Comparison of ENCODE assay signal across 29 cellular contexts in the genomic region with DNA sequence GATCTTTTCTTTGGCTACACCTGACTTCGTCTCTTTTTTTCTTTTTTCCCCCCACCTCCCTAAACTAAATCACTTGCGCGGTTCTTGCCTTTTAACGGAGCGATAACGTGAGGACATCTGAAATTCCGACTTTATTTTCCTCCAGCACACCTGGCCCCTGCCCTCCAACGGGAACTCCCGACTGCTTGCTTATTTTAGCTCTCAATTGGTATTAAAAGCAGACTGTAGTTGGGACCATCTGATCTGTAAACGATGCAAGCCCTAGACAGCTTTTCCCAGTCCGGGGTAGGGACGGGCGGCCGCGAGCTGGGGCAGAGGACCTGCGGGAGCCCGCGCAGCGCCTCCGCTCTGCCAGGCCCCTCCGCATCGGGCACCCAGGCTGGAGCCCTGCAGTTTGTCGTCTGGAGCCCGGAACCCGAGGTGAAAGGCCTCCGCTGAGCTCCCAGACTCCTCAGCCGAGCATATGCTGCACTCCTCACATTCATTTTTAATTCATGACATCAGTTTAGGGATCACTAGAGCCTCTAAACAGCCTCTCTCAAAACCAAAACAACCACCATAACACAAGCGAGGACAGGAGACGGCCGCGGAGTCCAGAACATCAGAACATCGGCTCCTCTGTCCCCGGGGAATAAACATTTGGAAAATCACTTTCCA. TPM values are rescaled to one million over a fixed set of nuclear protein-coding genes. Genes with fewer than 3 reads are reported as not detected.
DNase-seq lines count a peak whose midpoint lies in the region; ATAC-seq and TF ChIP-seq lines count a peak whose summit lies in the region.
"Had no signal": no experiment of that assay in that cellular context is flagged by ENCODE, and none has a peak within 500 bp of the region (broad histone marks: within the 10 kb centered on the region; RNA-seq: fewer than 3 reads in every experiment).

No MANE protein-coding gene starts in this region.

- H4K20me1 ChIP-seq in GM23338 (replicated peaks; ENCODE audit: insufficient read depth), result peaks cover 31% of the 10 kb centered on the region

- H2AFZ ChIP-seq in GM23338, result no peak overlapping the region

- ATAC-seq in GM23338 (peak; percentile 2; the same call in 2 of the 3 replicates), HG03196 (IDR thresholded peaks at IDR 0.05; ENCODE audit: unreplicated experiment) (no peak), GM19324 (IDR thresholded peaks at IDR 0.05; ENCODE audit: low FRiP score, unreplicated experiment) (no peak)
- ATAC-seq: activated CD8-positive, alpha-beta T cell treated with anti-CD3 and anti-CD28 coated beads, Interleukin-2, amount 10 ng/mL, durations not matched to agents 7 days and 5 days; left lung; natural killer cell treated with Interleukin-12 subunit alpha and Interleukin-12 subunit beta and Interleukin-15 and Interleukin-18, amount 100 ng/mL, for 72 hours had no signal

- H3K27ac Mint-ChIP-seq in GM23338 (no peak overlapping the region), endodermal cell (no peak overlapping the region), nephron (peak overlapping the region; percentile 56 to 94 (median 63)), type B pancreatic cell (no peak overlapping the region)
- H3K27ac Mint-ChIP-seq: activated CD8-positive, alpha-beta T cell treated with anti-CD3 and anti-CD28 coated beads, Interleukin-2, amount 10 ng/mL, durations not matched to agents 7 days and 5 days; activated naive CD8-positive, alpha-beta T cell treated with anti-CD3 and anti-CD28 coated beads, Interleukin-2, amount 10 ng/mL, durations not matched to agents 7 days and 5 days; CD4-positive, alpha-beta memory T cell; natural killer cell treated with Interleukin-12 subunit alpha and Interleukin-12 subunit beta and Interleukin-15 and Interleukin-18, amount 100 ng/mL, for 72 hours had no signal

- intact Hi-C loops in dorsolateral prefrontal cortex (cut with DNase I), result no loop called here

- H3K4me3 Mint-ChIP-seq in GM23338 (no peak overlapping the region; the same call in 2 of the 3 replicates), endodermal cell (no peak overlapping the region), nephron (peak overlapping the region; percentile 60 to 74 (median 69)), type B pancreatic cell (peak overlapping the region; percentile 73)
- H3K4me3 Mint-ChIP-seq: activated CD8-positive, alpha-beta T cell treated with anti-CD3 and anti-CD28 coated beads, Interleukin-2, amount 10 ng/mL, durations not matched to agents 7 days and 5 days; activated naive CD8-positive, alpha-beta T cell treated with anti-CD3 and anti-CD28 coated beads, Interleukin-2, amount 10 ng/mL, durations not matched to agents 7 days and 5 days; natural killer cell treated with Interleukin-12 subunit alpha and Interleukin-12 subunit beta and Interleukin-15 and Interleukin-18, amount 100 ng/mL, for 72 hours had no signal

- DNase-seq in GM23338 (ENCODE audit: low spot score), result peak; percentile 36
- peak; percentile 64 for DNase-seq in endodermal cell
- no peak for DNase-seq in type B pancreatic cell (ENCODE audit: extremely low spot score, unreplicated experiment)
- DNase-seq in dorsolateral prefrontal cortex, result no peak
- DNase-seq in anterior cingulate cortex (lab: John Stamatoyannopoulos, UW), result no peak
- DNase-seq: activated CD4-positive, alpha-beta T cell treated with anti-CD3 and anti-CD28 coated beads for 1 hour; activated CD8-positive, alpha-beta T cell treated with anti-CD3 and anti-CD28 coated beads, Interleukin-2, amount 10 ng/mL, durations not matched to agents 7 days and 5 days; activated effector memory CD4-positive, alpha-beta T cell treated with anti-CD3 and anti-CD28 coated beads, Interleukin-2, amount 50 U/mL, for 16 hours; activated naive CD8-positive, alpha-beta T cell treated with anti-CD3 and anti-CD28 coated beads, Interleukin-2, amount 10 ng/mL, durations not matched to agents 7 days and 5 days; activated T-cell treated with anti-CD3 and anti-CD28 coated beads for 4 hours; CD4-positive, alpha-beta memory T cell; cortex of kidney; left lung; midbrain; NCI-H1694 treated with DMSO at 0.1 percent for 48 hours; NCI-H2171; NCI-H526; stimulated activated CD8-positive, alpha-beta memory T cell treated with anti-CD3 and anti-CD28 coated beads, Interleukin-4, amount 100 ng/mL, for 48 hours; trophoblast cell had no signal

- H3K9me3 Mint-ChIP-seq in GM23338, result peaks cover 3% of the 10 kb centered on the region; the same call in 1 of the 3 replicates
- no peaks in the 10 kb centered on the region for H3K9me3 Mint-ChIP-seq in endodermal cell
- H3K9me3 Mint-ChIP-seq in nephron, result no peaks in the 10 kb centered on the region
- H3K9me3 Mint-ChIP-seq in type B pancreatic cell, result no peaks in the 10 kb centered on the region
- H3K9me3 Mint-ChIP-seq: activated naive CD8-positive, alpha-beta T cell treated with anti-CD3 and anti-CD28 coated beads, Interleukin-2, amount 10 ng/mL, durations not matched to agents 7 days and 5 days; natural killer cell treated with Interleukin-12 subunit alpha and Interleukin-12 subunit beta and Interleukin-15 and Interleukin-18, amount 100 ng/mL, for 72 hours had no signal

- H3K4me3 ChIP-seq in GM23338 (peak overlapping the region; percentile 38; the same call in 1 of the 2 replicates), endodermal cell (ENCODE audit: low read length) (no peak overlapping the region), dorsolateral prefrontal cortex (peak overlapping the region in 13 of 59 donors; percentile 1 to 30 (median 15))
- H3K4me3 ChIP-seq: left lung, Peyer's patch, SJSA1 had no signal

- H3K27ac ChIP-seq in GM23338 (ENCODE audit: low read depth) (no peak overlapping the region), endodermal cell (ENCODE audit: low read depth, low read length) (no peak overlapping the region), dorsolateral prefrontal cortex (peak overlapping the region in 12 of 59 donors; percentile 4 to 76 (median 36))
- H3K27ac ChIP-seq: HL-60, left lung, Peyer's patch, SJSA1 had no signal

- TF ChIP-seq CTCF in GM23338 (conservative IDR thresholded peaks at IDR 0.05; ENCODE audit: low read depth in 2 of 2), result no peak
- TF ChIP-seq CTCF in endodermal cell (conservative IDR thresholded peaks at IDR 0.05), result no peak
- no peak for TF ChIP-seq CTCF in nephron (IDR thresholded peaks at IDR 0.05; ENCODE audit: unreplicated experiment in 3 of 3)
- no peak for TF ChIP-seq CTCF in type B pancreatic cell (conservative IDR thresholded peaks at IDR 0.05)
- no peak for TF ChIP-seq CTCF in dorsolateral prefrontal cortex (IDR thresholded peaks at IDR 0.05 in 54 of 56, conservative IDR thresholded peaks at IDR 0.05 in 2 of 56; ENCODE audit: low read depth in 1 of 56, partially characterized antibody in 56 of 56)

- no peaks in the 10 kb centered on the region for H3K36me3 ChIP-seq in GM23338 (ENCODE audit: insufficient read depth)
- no peaks in the 10 kb centered on the region for H3K36me3 ChIP-seq in endodermal cell (ENCODE audit: control insufficient read depth, insufficient read depth, low read length)
- H3K36me3 ChIP-seq: left lung, Peyer's patch, SJSA1 had no signal

- H3K4me1 ChIP-seq in GM23338 (ENCODE audit: insufficient read depth) (peaks cover 21% of the 10 kb centered on the region), endodermal cell (ENCODE audit: control insufficient read depth, insufficient read depth, low read length) (peaks cover 7% of the 10 kb centered on the region)
- H3K4me1 ChIP-seq: SJSA1 had no signal

- 2 to 7% methylated on average over 20 to 33 of the region's 33 CpGs for whole genome bisulfite sequencing in endodermal cell (ENCODE audit: insufficient coverage in 1 of 2, insufficient read length in 1 of 2), 2 experiments

- H3K79me2 ChIP-seq in GM23338 (replicated peaks; ENCODE audit: insufficient read depth), result no peaks in the 10 kb centered on the region

- H3K36me3 Mint-ChIP-seq in GM23338 (ENCODE audit: low read depth) (no peaks in the 10 kb centered on the region; the same call in 2 of the 3 replicates), endodermal cell (ENCODE audit: low read depth) (no peaks in the 10 kb centered on the region), nephron (ENCODE audit: low read depth) (peaks cover 3% of the 10 kb centered on the region), type B pancreatic cell (no peaks in the 10 kb centered on the region)
- H3K36me3 Mint-ChIP-seq: activated naive CD8-positive, alpha-beta T cell treated with anti-CD3 and anti-CD28 coated beads, Interleukin-2, amount 10 ng/mL, durations not matched to agents 7 days and 5 days; natural killer cell treated with Interleukin-12 subunit alpha and Interleukin-12 subunit beta and Interleukin-15 and Interleukin-18, amount 100 ng/mL, for 72 hours had no signal

- H3K9me3 ChIP-seq in endodermal cell (ENCODE audit: control insufficient read depth, low read length), result no peaks in the 10 kb centered on the region
- H3K9me3 ChIP-seq: left lung, Peyer's patch, SJSA1 had no signal

- H3K4me1 Mint-ChIP-seq in GM23338 (peaks cover 21% of the 10 kb centered on the region), endodermal cell (peaks cover 15% of the 10 kb centered on the region), nephron (peaks cover 36% of the 10 kb centered on the region), type B pancreatic cell (ENCODE audit: unreplicated experiment) (peaks cover 28% of the 10 kb centered on the region)

- H3F3A ChIP-seq in GM23338 (replicated peaks; ENCODE audit: low read depth), result no peaks in the 10 kb centered on the region

- H3K27me3 Mint-ChIP-seq in GM23338 (ENCODE audit: insufficient read depth, low read depth, poor library complexity), result peaks cover 99% of the 10 kb centered on the region
- H3K27me3 Mint-ChIP-seq in endodermal cell (ENCODE audit: insufficient read depth), result peaks cover 99% of the 10 kb centered on the region
- peaks cover 99% of the 10 kb centered on the region for H3K27me3 Mint-ChIP-seq in nephron (ENCODE audit: low read depth)
- peaks cover 82% of the 10 kb centered on the region for H3K27me3 Mint-ChIP-seq in type B pancreatic cell

- H3K4me2 ChIP-seq in GM23338, result no peak overlapping the region

- no peaks in the 10 kb centered on the region for H3K9me2 ChIP-seq in GM23338 (ENCODE audit: insufficient read depth)

- H3K27me3 ChIP-seq in GM23338 (ENCODE audit: insufficient read depth), result peaks cover 99% of the 10 kb centered on the region
- peaks cover 99% of the 10 kb centered on the region for H3K27me3 ChIP-seq in endodermal cell (ENCODE audit: control insufficient read depth, insufficient read depth, low read length, poor library complexity, severe bottlenecking)
- peaks cover 0 to 72% (median 60%) of the 10 kb centered on the region in 45 donors for H3K27me3 ChIP-seq in dorsolateral prefrontal cortex

- H3K9ac ChIP-seq in endodermal cell (ENCODE audit: extremely low read depth, low read length, poor library complexity, severe bottlenecking), result no peak overlapping the region

TF ChIP-seq in GM23338, 12 proteins besides CTCF, POLR2A, EP300 and RAD21 (continues in another document):
- TF ChIP-seq STAT1 (IDR thresholded peaks at IDR 0.05; ENCODE audit: unreplicated experiment), result no peak

RNA-seq across cellular contexts. Expression of a gene that starts 10.0 kb away (rescaled TPM):
- not detected in 2 replicates for total RNA-seq in GM23338 (2014; rRNA removed; shearing (Covaris generic))
- polyA plus RNA-seq in GM23338 (2016; fragmentation: Nextera tagmentation; extraction: Ambion mirVana), result not detected in 2 replicates
- total RNA-seq in endodermal cell, result under 1 TPM in 1 of 2 donors, not detected in 1; 0.18 TPM
- 3.8 TPM for polyA plus RNA-seq in endodermal cell (2013, experiment 1 of 2)
- 4.6 TPM for polyA plus RNA-seq in endodermal cell (2013, experiment 2 of 2)
- total RNA-seq in type B pancreatic cell (ENCODE audit: low replicate concordance), result 24.7 and 29.9 TPM in 2 replicates
- 10 to 100 TPM in 118 of 120 experiments, 1 to 10 TPM in 2; 8.0 to 53.7 (median 21.6) TPM for total RNA-seq in dorsolateral prefrontal cortex
- total RNA-seq: activated CD8-positive, alpha-beta T cell treated with anti-CD3 and anti-CD28 coated beads, Interleukin-2, amount 10 ng/mL, durations not matched to agents 7 days and 5 days; activated naive CD8-positive, alpha-beta T cell treated with anti-CD3 and anti-CD28 coated beads, Interleukin-2, amount 10 ng/mL, durations not matched to agents 7 days and 5 days; CD4-positive, alpha-beta memory T cell; H4; left lung; LHCN-M2; natural killer cell treated with Interleukin-12 subunit alpha and Interleukin-12 subunit beta and Interleukin-15 and Interleukin-18, amount 100 ng/mL, for 72 hours; Peyer's patch; T-helper 1 cell treated with Interleukin-12 subunit alpha and Interleukin-12 subunit beta and Interleukin-4 antibody, amounts not matched to agents 30 ng/mL and 1 ng/mL, for 36 hours had no signal
- polyA plus RNA-seq: CD4-positive, alpha-beta memory T cell had no signal

Comparison
In these comparisons a context has a peak if more than half of its experiments do, and no peak if none do; other contexts are left out.
1. DNase-seq: peak in GM23338 (single experiment) and endodermal cell (single experiment); none in type B pancreatic cell (single experiment), dorsolateral prefrontal cortex (0 of 10) and anterior cingulate cortex (0 of 58).
2. H3K27ac Mint-ChIP-seq: peak in nephron (3 of 3); none in GM23338 (single experiment), endodermal cell (single experiment) and type B pancreatic cell (single experiment).
3. H3K4me3 Mint-ChIP-seq: peak in nephron (3 of 3) and type B pancreatic cell (single experiment); none in GM23338 (single experiment) and endodermal cell (single experiment).